Comparison of ENCODE assay signal across 1 cellular context in the genomic region with DNA sequence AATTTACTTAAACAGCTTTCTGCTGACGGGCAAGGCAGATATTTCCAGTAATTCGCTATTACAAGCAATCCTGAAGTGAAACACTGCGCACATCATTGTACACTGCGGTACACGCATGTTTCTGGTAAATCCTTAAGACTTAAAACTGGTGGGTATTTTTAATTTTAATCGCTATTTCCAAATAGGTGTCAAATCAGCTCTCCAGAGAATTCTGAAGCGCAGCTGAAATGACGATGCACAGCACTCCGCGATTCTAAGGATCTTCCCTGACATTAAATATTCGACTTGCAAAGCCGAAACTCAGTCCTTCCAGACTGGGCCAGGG.
TF ChIP-seq lines count a peak whose summit lies in the region.

No MANE protein-coding gene starts in this region.

TF ChIP-seq in SK-N-SH treated with all-trans-retinoic acid at 6 μM for 48 hours, 23 proteins besides CTCF, POLR2A, EP300 and RAD21 (continued from another document):
- TF ChIP-seq, protein P1, sequence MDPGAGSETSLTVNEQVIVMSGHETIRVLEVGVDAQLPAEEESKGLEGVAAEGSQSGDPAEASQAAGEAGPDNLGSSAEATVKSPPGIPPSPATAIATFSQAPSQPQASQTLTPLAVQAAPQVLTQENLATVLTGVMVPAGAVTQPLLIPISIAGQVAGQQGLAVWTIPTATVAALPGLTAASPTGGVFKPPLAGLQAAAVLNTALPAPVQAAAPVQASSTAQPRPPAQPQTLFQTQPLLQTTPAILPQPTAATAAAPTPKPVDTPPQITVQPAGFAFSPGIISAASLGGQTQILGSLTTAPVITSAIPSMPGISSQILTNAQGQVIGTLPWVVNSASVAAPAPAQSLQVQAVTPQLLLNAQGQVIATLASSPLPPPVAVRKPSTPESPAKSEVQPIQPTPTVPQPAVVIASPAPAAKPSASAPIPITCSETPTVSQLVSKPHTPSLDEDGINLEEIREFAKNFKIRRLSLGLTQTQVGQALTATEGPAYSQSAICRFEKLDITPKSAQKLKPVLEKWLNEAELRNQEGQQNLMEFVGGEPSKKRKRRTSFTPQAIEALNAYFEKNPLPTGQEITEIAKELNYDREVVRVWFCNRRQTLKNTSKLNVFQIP (CRISPR knock-in tag; IDR thresholded peaks at IDR 0.05; ENCODE audit: borderline replicate concordance, low read depth) = no peak
- TF ChIP-seq ISL1 (CRISPR knock-in tag; IDR thresholded peaks at IDR 0.05) (no peak), ZNF70 (CRISPR knock-in tag; IDR thresholded peaks at IDR 0.05) (no peak)
